In the genomic region with DNA sequence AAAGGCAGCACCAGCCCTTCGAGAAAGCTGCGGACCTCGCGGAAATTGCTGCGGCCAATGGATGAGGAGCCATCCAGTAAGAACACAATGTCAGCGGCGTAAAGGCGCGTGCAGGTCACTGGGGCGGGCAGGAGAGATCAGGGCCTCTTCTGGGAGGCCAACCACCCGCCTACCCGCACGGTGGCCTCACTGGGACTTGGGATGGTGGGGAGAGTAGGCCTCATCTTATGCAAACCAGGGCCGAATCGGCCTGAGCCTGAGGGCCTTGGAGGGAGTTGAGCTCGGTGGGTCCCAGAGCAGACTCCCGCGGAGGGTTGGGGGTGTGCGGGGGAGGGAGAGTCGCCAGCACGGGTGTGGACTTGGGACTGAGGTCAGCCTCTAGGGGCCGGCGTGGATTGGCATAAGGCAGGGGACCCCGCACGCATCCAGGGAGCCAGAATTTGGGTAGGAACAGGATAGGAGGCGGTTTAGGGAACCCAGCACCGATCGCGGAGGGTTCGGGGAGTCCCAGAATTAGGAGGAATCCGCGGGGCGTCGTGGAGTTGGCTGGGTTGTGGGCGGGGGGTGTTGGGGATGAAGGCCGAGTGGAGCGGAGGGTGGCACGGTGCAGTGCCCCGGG, we compare ENCODE assay signal across 10 cellular contexts. TPM values are rescaled to one million over a fixed set of nuclear protein-coding genes. Genes with fewer than 3 reads are reported as not detected.
DNase-seq lines count a peak whose midpoint lies in the region; ATAC-seq and TF ChIP-seq lines count a peak whose summit lies in the region.
"Had no signal": no experiment of that assay in that cellular context is flagged by ENCODE, and none has a peak within 500 bp of the region (broad histone marks: within the 10 kb centered on the region; RNA-seq: fewer than 3 reads in every experiment).

No MANE protein-coding gene starts in this region.

- DNase-seq in Right ventricle myocardium inferior (ENCODE audit: missing footprints) = peak; percentile 20
- DNase-seq in Right ventricle myocardium superior = no peak
- DNase-seq in colonic mucosa = no peak
- DNase-seq in lower lobe of right lung = no peak
- peak; percentile 47 for DNase-seq in ureter (ENCODE audit: low spot score)
- DNase-seq in ACHN = no peak
- no peak for DNase-seq in upper lobe of right lung
- DNase-seq: activated CD8-positive, alpha-beta memory T cell treated with anti-CD3 and anti-CD28 coated beads, Interleukin-2, amount 50 U/mL, for 4 hours had no signal

- peaks cover 3% of the 10 kb centered on the region for H3K36me3 ChIP-seq in colonic mucosa
- peaks cover 22% of the 10 kb centered on the region for H3K36me3 ChIP-seq in lower lobe of right lung
- H3K36me3 ChIP-seq in upper lobe of right lung = peaks cover 15% of the 10 kb centered on the region

- in situ Hi-C loops in ACHN (cut with HindIII; ENCODE audit: low pct_ligation_motif_present, low pct_unique_long_range_greater_than_20kb, low sequenced_read_pairs) = no loop called here

- no peak for TF ChIP-seq CTCF in colonic mucosa (IDR thresholded peaks at IDR 0.05)
- no peak for TF ChIP-seq CTCF in lower lobe of right lung (IDR thresholded peaks at IDR 0.05)
- TF ChIP-seq CTCF in upper lobe of right lung (IDR thresholded peaks at IDR 0.05) = no peak

- no peak for ATAC-seq in Right ventricle myocardium inferior
- ATAC-seq in Right ventricle myocardium superior (ENCODE audit: poor library complexity) = no peak
- no peak for ATAC-seq in lower lobe of right lung
- no peak for ATAC-seq in HG03159 (IDR thresholded peaks at IDR 0.05; ENCODE audit: unreplicated experiment)
- no peak for ATAC-seq in upper lobe of right lung

- H3K9ac ChIP-seq in colonic mucosa (ENCODE audit: low read depth in 2 of 2, low read length in 2 of 2) = peak overlapping the region in 1 of 2 donors; percentile 63

- no peak overlapping the region for H3K27ac ChIP-seq in colonic mucosa
- no peak overlapping the region for H3K27ac ChIP-seq in lower lobe of right lung
- no peak overlapping the region for H3K27ac ChIP-seq in upper lobe of right lung
- H3K27ac ChIP-seq: thyroid gland had no signal

- no peaks in the 10 kb centered on the region for H3K9me3 ChIP-seq in colonic mucosa
- no peaks in the 10 kb centered on the region for H3K9me3 ChIP-seq in lower lobe of right lung
- H3K9me3 ChIP-seq in upper lobe of right lung = no peaks in the 10 kb centered on the region
- H3K9me3 ChIP-seq: thyroid gland had no signal

- peaks cover 10% of the 10 kb centered on the region for H3K4me1 ChIP-seq in colonic mucosa
- no peaks in the 10 kb centered on the region for H3K4me1 ChIP-seq in lower lobe of right lung
- peaks cover 3% of the 10 kb centered on the region for H3K4me1 ChIP-seq in upper lobe of right lung

- H3K4me3 ChIP-seq in colonic mucosa = peak overlapping the region; percentile 11
- peak overlapping the region; percentile 41 for H3K4me3 ChIP-seq in lower lobe of right lung
- no peak overlapping the region for H3K4me3 ChIP-seq in upper lobe of right lung
- H3K4me3 ChIP-seq: thyroid gland had no signal

- H3K27me3 ChIP-seq in colonic mucosa (peaks cover 9% of the 10 kb centered on the region), lower lobe of right lung (ENCODE audit: low read depth) (peaks cover 23% of the 10 kb centered on the region), upper lobe of right lung (peaks cover 13% of the 10 kb centered on the region)
- H3K27me3 ChIP-seq: thyroid gland had no signal

- intact Hi-C loops in Right ventricle myocardium inferior (cut with DNase I) = no loop called here
- intact Hi-C loops in Right ventricle myocardium superior (cut with DNase I) = no loop called here
- intact Hi-C loops in colonic mucosa (cut with DNase I) = no loop called here
- intact Hi-C loops in lower lobe of right lung (cut with DNase I) = no loop called here
- intact Hi-C loops in upper lobe of right lung (cut with DNase I) = no loop called here

RNA-seq across cellular contexts. Expression of gene COL7A1, which starts 0.6 kb away (rescaled TPM):
- total RNA-seq in Right ventricle myocardium inferior (14.9 TPM), Right ventricle myocardium superior (16.1 TPM), colonic mucosa (1 to 10 TPM; 3.8 to 5.1 TPM), lower lobe of right lung (2.6 TPM), ureter (62.9 TPM), upper lobe of right lung (3.7 TPM)

RNA-seq across cellular contexts. Expression of gene UQCRC1, which starts 14.9 kb away (rescaled TPM):
- total RNA-seq in Right ventricle myocardium inferior = 1,186 TPM
- total RNA-seq in Right ventricle myocardium superior = 1,265 TPM
- 100 to 1,000 TPM; 682 to 753 TPM for total RNA-seq in colonic mucosa
- 121 TPM for total RNA-seq in lower lobe of right lung
- 178 TPM for total RNA-seq in ureter
- total RNA-seq in upper lobe of right lung = 126 TPM

RNA-seq across cellular contexts. Expression of gene TMEM89, which starts 27.0 kb away (rescaled TPM):
- total RNA-seq in Right ventricle myocardium inferior (not detected), Right ventricle myocardium superior (not detected), colonic mucosa (under 1 TPM in 1 of 2 donors, not detected in 1; 0.42 TPM), lower lobe of right lung (not detected), ureter (not detected), upper lobe of right lung (not detected)
- total RNA-seq: thyroid gland had no signal

RNA-seq across cellular contexts. Expression of gene UCN2, which starts 31.0 kb away (rescaled TPM):
- not detected for total RNA-seq in Right ventricle myocardium inferior
- not detected for total RNA-seq in Right ventricle myocardium superior
- total RNA-seq in colonic mucosa = not detected
- total RNA-seq in lower lobe of right lung = 0.32 TPM
- total RNA-seq in ureter = 1.5 TPM
- total RNA-seq in upper lobe of right lung = not detected
- total RNA-seq: thyroid gland had no signal

RNA-seq across cellular contexts. Expression of gene PFKFB4, which starts 37.9 kb away (rescaled TPM):
- total RNA-seq in Right ventricle myocardium inferior (2.4 TPM), Right ventricle myocardium superior (1.1 TPM), colonic mucosa (10 to 100 TPM in 1 of 2 donors, 1 to 10 TPM in 1; 8.1 to 51.0 TPM), lower lobe of right lung (12.9 TPM), ureter (7.4 TPM), upper lobe of right lung (11.0 TPM)

Comparison
In these comparisons a context has a peak if more than half of its experiments do, and no peak if none do; other contexts are left out.
1. DNase-seq: peak in Right ventricle myocardium inferior (single experiment) and ureter (single experiment); none in Right ventricle myocardium superior (single experiment), colonic mucosa (single experiment), lower lobe of right lung (single experiment), ACHN (single experiment) and upper lobe of right lung (single experiment).